ENCODE assay signal across 23 cellular contexts in genomic region chr9:23686257-23686656, GRCh38.
DNase-seq lines count a peak whose midpoint lies in the region; ATAC-seq and TF ChIP-seq lines count a peak whose summit lies in the region.
"Had no signal": no experiment of that assay in that cellular context is flagged by ENCODE, and none has a peak within 500 bp of the region (broad histone marks: within the 10 kb centered on the region; RNA-seq: fewer than 3 reads in every experiment).

No MANE protein-coding gene starts in this region.

- no peaks in the 10 kb centered on the region for H3K9me3 Mint-ChIP-seq in Calu3 (ENCODE audit: low read depth, unreplicated experiment)
- peaks cover 16% of the 10 kb centered on the region for H3K9me3 Mint-ChIP-seq in activated T-helper 2 cell treated with anti-CD3 and anti-CD28 coated beads, Interferon-gamma antibody, Interleukin-2, Interleukin-4, amounts not matched to agents 10 μg/mL and 5 μg/mL and 100 μg/mL, durations not matched to agents 14 hours and 24 hours and 36 hours
- H3K9me3 Mint-ChIP-seq: activated T-cell treated with anti-CD3 and anti-CD28 coated beads, Interleukin-2, amount 50 U/mL, for 4 hours had no signal

- no peaks in the 10 kb centered on the region for H3K36me3 ChIP-seq in kidney epithelial cell (ENCODE audit: control insufficient read depth, insufficient read depth, low read length)
- H3K36me3 ChIP-seq: right lobe of liver, stomach, upper lobe of right lung had no signal

- CTCF ChIA-PET in Calu3 (lab: Charles Lee) = no interaction called here

- ATAC-seq in HG03175 (IDR thresholded peaks at IDR 0.05; ENCODE audit: unreplicated experiment) = no peak
- no peak for ATAC-seq in HG03469 (IDR thresholded peaks at IDR 0.05; ENCODE audit: unreplicated experiment)
- ATAC-seq: activated T-cell treated with anti-CD3 and anti-CD28 coated beads, Interleukin-2, amount 50 U/mL, for 4 hours; Panc1; right lobe of liver; upper lobe of right lung had no signal

- H3K27ac Mint-ChIP-seq in Calu3 (ENCODE audit: unreplicated experiment) = no peak overlapping the region
- no peak overlapping the region for H3K27ac Mint-ChIP-seq in activated T-helper 2 cell treated with anti-CD3 and anti-CD28 coated beads, Interferon-gamma antibody, Interleukin-2, Interleukin-4, amounts not matched to agents 10 μg/mL and 5 μg/mL and 100 μg/mL, durations not matched to agents 14 hours and 24 hours and 36 hours
- H3K27ac Mint-ChIP-seq: HFFc6, IgD-negative memory B cell had no signal

- no peak for TF ChIP-seq CTCF in Calu3 (IDR thresholded peaks at IDR 0.05; ENCODE audit: unreplicated experiment)
- no peak for TF ChIP-seq CTCF in kidney epithelial cell (IDR thresholded peaks at IDR 0.05; ENCODE audit: insufficient read depth, low read length, poor library complexity, severe bottlenecking)

- DNase-seq in Calu3 (peak; percentile 27), NCI-H226 (peak; percentile 68), astrocyte of the hippocampus (ENCODE audit: low read depth, low spot score) (peak; percentile 84), kidney epithelial cell (ENCODE audit: low read depth) (peak; percentile 21), NCI-H524 treated with DMSO at 0.1 percent for 48 hours (lab: John Stamatoyannopoulos, UW) (no peak)
- no peak for DNase-seq in activated T-helper 2 cell treated with anti-CD3 and anti-CD28 coated beads, Interferon-gamma antibody, Interleukin-2, Interleukin-4, amounts not matched to agents 10 μg/mL and 5 μg/mL and 100 μg/mL, durations not matched to agents 14 hours and 24 hours and 36 hours (ENCODE audit: low spot score)
- DNase-seq: activated CD4-positive, alpha-beta T cell treated with anti-CD3 and anti-CD28 coated beads, Interleukin-2, amount 50 U/mL, for 4 hours; activated T-cell treated with anti-CD3 and anti-CD28 coated beads, Interleukin-2, amount 50 U/mL, for 4 hours; C1 segment of cervical spinal cord; central memory CD4-positive, alpha-beta T cell; DMS79 treated with DMSO at 0.1 percent for 48 hours; effector CD8-positive, alpha-beta T cell; HFFc6; NCI-H1048; occipital lobe; right lobe of liver; stomach; upper lobe of right lung had no signal

- H3K27me3 Mint-ChIP-seq in Calu3 (ENCODE audit: unreplicated experiment) = no peaks in the 10 kb centered on the region
- H3K27me3 Mint-ChIP-seq in activated T-helper 2 cell treated with anti-CD3 and anti-CD28 coated beads, Interferon-gamma antibody, Interleukin-2, Interleukin-4, amounts not matched to agents 10 μg/mL and 5 μg/mL and 100 μg/mL, durations not matched to agents 14 hours and 24 hours and 36 hours (ENCODE audit: low read depth) = no peaks in the 10 kb centered on the region
- H3K27me3 Mint-ChIP-seq: IgD-negative memory B cell had no signal

- H3K4me3 ChIP-seq in kidney epithelial cell (ENCODE audit: low read depth, low read length) = no peak overlapping the region
- H3K4me3 ChIP-seq: hepatocyte, right lobe of liver, stomach, upper lobe of right lung had no signal

- H3K4me3 Mint-ChIP-seq in Calu3 (ENCODE audit: low read depth, unreplicated experiment) = no peak overlapping the region
- no peak overlapping the region for H3K4me3 Mint-ChIP-seq in activated T-helper 2 cell treated with anti-CD3 and anti-CD28 coated beads, Interferon-gamma antibody, Interleukin-2, Interleukin-4, amounts not matched to agents 10 μg/mL and 5 μg/mL and 100 μg/mL, durations not matched to agents 14 hours and 24 hours and 36 hours (ENCODE audit: low read depth)
- H3K4me3 Mint-ChIP-seq: activated T-cell treated with anti-CD3 and anti-CD28 coated beads, Interleukin-2, amount 50 U/mL, for 4 hours; HFFc6; IgD-negative memory B cell had no signal

- H3K4me1 Mint-ChIP-seq in Calu3 (ENCODE audit: low read depth, unreplicated experiment) = no peaks in the 10 kb centered on the region
- no peaks in the 10 kb centered on the region for H3K4me1 Mint-ChIP-seq in activated T-helper 2 cell treated with anti-CD3 and anti-CD28 coated beads, Interferon-gamma antibody, Interleukin-2, Interleukin-4, amounts not matched to agents 10 μg/mL and 5 μg/mL and 100 μg/mL, durations not matched to agents 14 hours and 24 hours and 36 hours (ENCODE audit: low read depth)
- H3K4me1 Mint-ChIP-seq: IgD-negative memory B cell had no signal

- intact Hi-C loops in Calu3 (cut with micrococcal nuclease; ENCODE audit: unreplicated experiment) = no loop called here
- intact Hi-C loops in activated T-helper 2 cell treated with anti-CD3 and anti-CD28 coated beads, Interferon-gamma antibody, Interleukin-2, Interleukin-4, amounts not matched to agents 10 μg/mL and 5 μg/mL and 100 μg/mL, durations not matched to agents 14 hours and 24 hours and 36 hours (cut with micrococcal nuclease) = no loop called here

- no peaks in the 10 kb centered on the region for H3K36me3 Mint-ChIP-seq in Calu3 (ENCODE audit: insufficient read depth, unreplicated experiment)
- H3K36me3 Mint-ChIP-seq in activated T-helper 2 cell treated with anti-CD3 and anti-CD28 coated beads, Interferon-gamma antibody, Interleukin-2, Interleukin-4, amounts not matched to agents 10 μg/mL and 5 μg/mL and 100 μg/mL, durations not matched to agents 14 hours and 24 hours and 36 hours (ENCODE audit: low read depth) = no peaks in the 10 kb centered on the region
- H3K36me3 Mint-ChIP-seq: IgD-negative memory B cell had no signal

- BruUV-seq in Calu3 (replicated peaks; lab: Mats Ljungman, UMichigan) = no TSS peak

- no peaks in the 10 kb centered on the region for H3K27me3 ChIP-seq in kidney epithelial cell (ENCODE audit: control insufficient read depth, insufficient read depth, low read length)
- H3K27me3 ChIP-seq: hepatocyte, right lobe of liver, stomach, upper lobe of right lung had no signal

Comparison
In these comparisons a context has a peak if more than half of its experiments do, and no peak if none do; other contexts are left out.
1. DNase-seq: peak in Calu3 (single experiment), NCI-H226 (single experiment), astrocyte of the hippocampus (single experiment) and kidney epithelial cell (single experiment); none in NCI-H524 treated with DMSO at 0.1 percent for 48 hours (single experiment) and activated T-helper 2 cell treated with anti-CD3 and anti-CD28 coated beads, Interferon-gamma antibody, Interleukin-2, Interleukin-4, amounts not matched to agents 10 μg/mL and 5 μg/mL and 100 μg/mL, durations not matched to agents 14 hours and 24 hours and 36 hours (single experiment).